In the genomic region with DNA sequence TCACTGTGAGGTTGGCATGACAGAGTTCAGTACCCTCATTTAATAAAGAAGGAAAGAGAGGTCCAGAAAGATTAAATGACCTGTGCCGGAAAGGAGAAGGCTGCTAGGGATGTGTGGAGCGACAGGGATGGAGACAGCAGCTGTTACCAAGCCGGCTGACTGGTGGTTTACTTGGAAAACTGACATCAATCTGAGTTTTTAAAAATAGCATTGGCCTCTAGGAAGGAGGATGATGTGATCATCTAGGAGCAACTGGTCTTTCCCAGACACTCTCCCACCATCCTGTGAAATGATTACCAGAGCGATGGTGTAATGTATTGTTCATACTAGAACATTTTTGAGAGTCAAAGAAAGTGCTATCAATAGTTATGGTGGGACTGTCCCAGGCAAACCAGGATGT, we compare ENCODE assay signal across 25 cellular contexts.
"Had no signal": no experiment of that assay in that cellular context is flagged by ENCODE, and none has a peak within 500 bp of the region (broad histone marks: within the 10 kb centered on the region; RNA-seq: fewer than 3 reads in every experiment).

No MANE protein-coding gene starts in this region.

- H3K36me3 Mint-ChIP-seq: immature natural killer cell; naive thymus-derived CD8-positive, alpha-beta T cell; stimulated activated naive B cell treated with anti-CD40 and anti-IgM and Interleukin-4, amounts not matched to agents 10 μg/mL and 1 μg/mL and 100 μg/mL, for 72 hours had no signal

- DNase-seq: colonic mucosa; dermis blood vessel endothelial cell; effector memory CD4-positive, alpha-beta T cell; foreskin melanocyte; hypothalamus; immature natural killer cell; left ventricle myocardium superior; lower lobe of right lung; mucosa of descending colon; naive thymus-derived CD8-positive, alpha-beta T cell; nephron progenitor cell; nucleus accumbens; right cardiac atrium; sigmoid colon; small intestine; stimulated activated CD4-positive, alpha-beta T cell treated with anti-CD3 and anti-CD28 coated beads, Interleukin-15, amount 100 ng/mL, for 24 hours; stimulated activated CD4-positive, alpha-beta T cell treated with anti-CD3 and anti-CD28 coated beads, Interleukin-2, amount 100 ng/mL, for 48 hours; stimulated activated naive B cell treated with anti-CD40 and anti-IgM and Interleukin-4, amounts not matched to agents 10 μg/mL and 1 μg/mL and 100 μg/mL, for 72 hours; upper lobe of right lung had no signal

- H3K4me1 Mint-ChIP-seq: immature natural killer cell; naive thymus-derived CD8-positive, alpha-beta T cell; nephron progenitor cell; stimulated activated naive B cell treated with anti-CD40 and anti-IgM and Interleukin-4, amounts not matched to agents 10 μg/mL and 1 μg/mL and 100 μg/mL, for 72 hours had no signal

- H3K27ac Mint-ChIP-seq: immature natural killer cell; naive thymus-derived CD8-positive, alpha-beta T cell; nephron progenitor cell; stimulated activated naive B cell treated with anti-CD40 and anti-IgM and Interleukin-4, amounts not matched to agents 10 μg/mL and 1 μg/mL and 100 μg/mL, for 72 hours; stimulated activated naive CD8-positive, alpha-beta T cell treated with anti-CD3 and anti-CD28 coated beads, Interleukin-15, Interleukin-2, amounts not matched to agents 100 ng/mL and 50 ng/mL, for 24 hours had no signal

- ATAC-seq: left ventricle myocardium superior; lower lobe of right lung; mucosa of descending colon; naive thymus-derived CD8-positive, alpha-beta T cell; right cardiac atrium; stimulated activated naive B cell treated with anti-CD40 and anti-IgM and Interleukin-4, amounts not matched to agents 10 μg/mL and 1 μg/mL and 100 μg/mL, for 72 hours; upper lobe of right lung had no signal

- H3K27me3 ChIP-seq: colonic mucosa, vagina had no signal

- H3K4me1 ChIP-seq: colonic mucosa, esophagus muscularis mucosa, lower lobe of right lung, prostate gland, sigmoid colon, upper lobe of right lung, vagina had no signal

- H3K27ac ChIP-seq: colonic mucosa, esophagus muscularis mucosa, lower lobe of right lung, prostate gland, sigmoid colon, thoracic aorta, tibial nerve, upper lobe of right lung, vagina had no signal

- H3K4me3 Mint-ChIP-seq: immature natural killer cell; naive thymus-derived CD8-positive, alpha-beta T cell; nephron progenitor cell; stimulated activated naive B cell treated with anti-CD40 and anti-IgM and Interleukin-4, amounts not matched to agents 10 μg/mL and 1 μg/mL and 100 μg/mL, for 72 hours; stimulated activated naive CD8-positive, alpha-beta T cell treated with anti-CD3 and anti-CD28 coated beads, Interleukin-15, Interleukin-2, amounts not matched to agents 100 ng/mL and 50 ng/mL, for 24 hours had no signal

- H3K36me3 ChIP-seq: colonic mucosa, esophagus muscularis mucosa, lower lobe of right lung, prostate gland, sigmoid colon, thoracic aorta, tibial nerve, upper lobe of right lung, vagina had no signal

- H3K9me3 ChIP-seq: colonic mucosa, esophagus muscularis mucosa, lower lobe of right lung, mucosa of descending colon, prostate gland, sigmoid colon, thoracic aorta, tibial nerve, upper lobe of right lung, vagina had no signal

- H3K4me3 ChIP-seq: colonic mucosa, esophagus muscularis mucosa, lower lobe of right lung, mucosa of descending colon, prostate gland, sigmoid colon, thoracic aorta, tibial nerve, upper lobe of right lung, vagina had no signal

- H3K9me3 Mint-ChIP-seq: naive thymus-derived CD8-positive, alpha-beta T cell; stimulated activated naive B cell treated with anti-CD40 and anti-IgM and Interleukin-4, amounts not matched to agents 10 μg/mL and 1 μg/mL and 100 μg/mL, for 72 hours; stimulated activated naive CD8-positive, alpha-beta T cell treated with anti-CD3 and anti-CD28 coated beads, Interleukin-15, Interleukin-2, amounts not matched to agents 100 ng/mL and 50 ng/mL, for 24 hours had no signal
